In the genomic region with DNA sequence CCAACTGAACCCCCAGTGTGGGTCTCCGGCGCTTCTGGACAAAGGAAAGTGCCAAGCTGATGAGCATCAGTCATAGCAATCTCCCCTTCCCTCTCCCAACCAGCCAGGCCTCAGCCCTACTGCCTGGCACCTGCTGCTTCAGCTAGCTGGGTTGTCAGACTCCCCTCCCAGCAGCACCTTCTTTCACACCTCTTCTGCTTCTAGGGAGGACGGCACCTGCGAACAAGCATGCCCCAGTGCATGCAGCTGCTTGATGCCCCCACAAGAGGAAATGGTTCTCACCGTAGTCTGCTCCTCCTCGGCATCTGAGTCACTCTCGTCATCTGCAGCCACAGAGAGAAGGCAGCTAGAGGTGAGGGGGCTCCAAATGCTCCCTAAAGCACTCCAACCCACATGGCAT, we compare ENCODE assay signal across 17 cellular contexts. TPM values are rescaled to one million over a fixed set of nuclear protein-coding genes. Genes with fewer than 3 reads are reported as not detected.
DNase-seq lines count a peak whose midpoint lies in the region; ATAC-seq and TF ChIP-seq lines count a peak whose summit lies in the region.
"Had no signal": no experiment of that assay in that cellular context is flagged by ENCODE, and none has a peak within 500 bp of the region (broad histone marks: within the 10 kb centered on the region; RNA-seq: fewer than 3 reads in every experiment).

No MANE protein-coding gene starts in this region.

- whole genome bisulfite sequencing in endodermal cell (ENCODE audit: insufficient coverage in 1 of 2, insufficient read length in 1 of 2), 2 experiments = 94 to 97% methylated on average over 6 to 7 of the region's 7 CpGs

- peaks cover 67% of the 10 kb centered on the region for H3K36me3 ChIP-seq in CD8-positive, alpha-beta T cell (ENCODE audit: insufficient read depth, low read length)
- H3K36me3 ChIP-seq in OCI-LY7 (ENCODE audit: insufficient read depth, low read length) = peaks cover 89% of the 10 kb centered on the region
- H3K36me3 ChIP-seq in endodermal cell (ENCODE audit: control insufficient read depth, insufficient read depth, low read length) = peaks cover 92% of the 10 kb centered on the region

- H3K79me2 ChIP-seq in OCI-LY7 (ENCODE audit: insufficient read depth, low read depth, low read length) = no peaks in the 10 kb centered on the region

- DNase-seq in CD8-positive, alpha-beta T cell = no peak
- DNase-seq in OCI-LY7 (ENCODE audit: low spot score) = peak; percentile 45
- DNase-seq in chondrocyte (ENCODE audit: low spot score) = peak; percentile 52
- peak in 33 of 56 donors; percentile 3 to 76 (median 38) for DNase-seq in nucleus accumbens (lab: John Stamatoyannopoulos, UW)
- no peak for DNase-seq in endodermal cell
- no peak for DNase-seq in hepatic stellate cell (ENCODE audit: low spot score)
- DNase-seq in NCI-H1092 (lab: John Stamatoyannopoulos, UW) = no peak
- DNase-seq in cerebellum (ENCODE audit: low spot score) = no peak
- DNase-seq: 8988T; Calu3; CD4-positive, alpha-beta memory T cell; DMS79 treated with DMSO at 0.1 percent for 48 hours; GF-D8; H9 had no signal

- H2AFZ ChIP-seq in OCI-LY7 (ENCODE audit: low read length) = no peak overlapping the region

- no peaks in the 10 kb centered on the region for H4K20me1 ChIP-seq in OCI-LY7 (ENCODE audit: insufficient read depth, low read length)

- H3K4me1 Mint-ChIP-seq in CD8-positive, alpha-beta T cell (ENCODE audit: low read depth) = no peaks in the 10 kb centered on the region
- H3K4me1 Mint-ChIP-seq in chondrocyte (ENCODE audit: low read depth) = no peaks in the 10 kb centered on the region
- no peaks in the 10 kb centered on the region for H3K4me1 Mint-ChIP-seq in endodermal cell
- H3K4me1 Mint-ChIP-seq: CD14-positive monocyte; CD4-positive, alpha-beta memory T cell; H9 had no signal

- no peak overlapping the region for H3K4me3 ChIP-seq in CD8-positive, alpha-beta T cell (ENCODE audit: low read depth, low read length)
- no peak overlapping the region for H3K4me3 ChIP-seq in OCI-LY7 (ENCODE audit: low read depth, low read length, poor library complexity, severe bottlenecking)
- H3K4me3 ChIP-seq in endodermal cell (ENCODE audit: low read length) = no peak overlapping the region
- H3K4me3 ChIP-seq: BLaER1 had no signal

- POLR2A ChIA-PET in CD8-positive, alpha-beta T cell (lab: Charles Lee) = no interaction called here
- POLR2A ChIA-PET in OCI-LY7 (lab: Charles Lee) = no interaction called here

- no peak overlapping the region for H3K4me2 ChIP-seq in OCI-LY7 (ENCODE audit: low read length)
- H3K4me2 ChIP-seq: BLaER1 had no signal

- CTCF ChIA-PET in CD8-positive, alpha-beta T cell (lab: Charles Lee) = interaction anchor here (0.7 kb wide), 1 partner anchor 9 kb away, joined by 3 read pairs; no protein-coding TSS in a partner anchor
- CTCF ChIA-PET in OCI-LY7 (lab: Charles Lee; ENCODE audit: unreplicated experiment) = no interaction called here

- no peak overlapping the region for H3K27ac Mint-ChIP-seq in CD8-positive, alpha-beta T cell
- H3K27ac Mint-ChIP-seq in chondrocyte (ENCODE audit: unreplicated experiment) = no peak overlapping the region
- H3K27ac Mint-ChIP-seq in endodermal cell = no peak overlapping the region
- H3K27ac Mint-ChIP-seq: CD14-positive monocyte; CD4-positive, alpha-beta memory T cell; H9 had no signal

- intact Hi-C loops in CD8-positive, alpha-beta T cell (cut with DNase I, micrococcal nuclease) = no loop called here
- intact Hi-C loops in OCI-LY7 (cut with micrococcal nuclease; ENCODE audit: unreplicated experiment) = loop anchor here (10.0 kb wide), 1 partner anchor 223 kb away; a partner anchor contains a TSS

- H3K4me1 ChIP-seq in CD8-positive, alpha-beta T cell (ENCODE audit: insufficient read depth, low read length) = no peaks in the 10 kb centered on the region
- H3K4me1 ChIP-seq in OCI-LY7 (ENCODE audit: insufficient read depth, low read length, poor library complexity, severe bottlenecking) = peaks cover 3% of the 10 kb centered on the region
- no peaks in the 10 kb centered on the region for H3K4me1 ChIP-seq in endodermal cell (ENCODE audit: control insufficient read depth, insufficient read depth, low read length)
- H3K4me1 ChIP-seq: BLaER1 had no signal

- no peak overlapping the region for H3K9ac ChIP-seq in endodermal cell (ENCODE audit: extremely low read depth, low read length, poor library complexity, severe bottlenecking)
- H3K9ac ChIP-seq: BLaER1 had no signal

- H3K9me3 Mint-ChIP-seq in CD8-positive, alpha-beta T cell = no peaks in the 10 kb centered on the region
- H3K9me3 Mint-ChIP-seq in chondrocyte (ENCODE audit: low read depth) = no peaks in the 10 kb centered on the region
- H3K9me3 Mint-ChIP-seq in endodermal cell = no peaks in the 10 kb centered on the region
- H3K9me3 Mint-ChIP-seq: CD14-positive monocyte; CD4-positive, alpha-beta memory T cell; H9 had no signal

- no peaks in the 10 kb centered on the region for H3K9me3 ChIP-seq in CD8-positive, alpha-beta T cell (ENCODE audit: low read length)
- H3K9me3 ChIP-seq in OCI-LY7 (ENCODE audit: low read length) = peaks cover 2% of the 10 kb centered on the region; the same call in 1 of the 2 replicates
- peaks cover 12% of the 10 kb centered on the region for H3K9me3 ChIP-seq in endodermal cell (ENCODE audit: control insufficient read depth, low read length)
- H3K9me3 ChIP-seq: BLaER1 had no signal

- H3K27me3 Mint-ChIP-seq in CD8-positive, alpha-beta T cell (ENCODE audit: low read depth) = no peaks in the 10 kb centered on the region
- H3K27me3 Mint-ChIP-seq in chondrocyte (ENCODE audit: low read depth) (no peaks in the 10 kb centered on the region), endodermal cell (ENCODE audit: insufficient read depth) (no peaks in the 10 kb centered on the region)
- H3K27me3 Mint-ChIP-seq: CD4-positive, alpha-beta memory T cell had no signal

- no TSS peak for BruUV-seq in OCI-LY7 (replicated peaks; lab: Mats Ljungman, UMichigan)

- no peaks in the 10 kb centered on the region for H3K9me2 ChIP-seq in OCI-LY7 (ENCODE audit: insufficient read depth, low read length)

- peak; percentile 52 for ATAC-seq in CD8-positive, alpha-beta T cell
- ATAC-seq: HepG2 had no signal

- no peaks in the 10 kb centered on the region for H3K27me3 ChIP-seq in CD8-positive, alpha-beta T cell (ENCODE audit: insufficient read depth, low read length)
- H3K27me3 ChIP-seq in endodermal cell (ENCODE audit: control insufficient read depth, insufficient read depth, low read length, poor library complexity, severe bottlenecking) = no peaks in the 10 kb centered on the region
- H3K27me3 ChIP-seq: BLaER1 had no signal

- no peak overlapping the region for H3K27ac ChIP-seq in CD8-positive, alpha-beta T cell (ENCODE audit: low read depth, low read length)
- H3K27ac ChIP-seq in OCI-LY7 (ENCODE audit: low read depth, low read length, poor library complexity, severe bottlenecking) (no peak overlapping the region), endodermal cell (ENCODE audit: low read depth, low read length) (no peak overlapping the region)
- H3K27ac ChIP-seq: BLaER1 had no signal

- H3K36me3 Mint-ChIP-seq in CD8-positive, alpha-beta T cell = peaks cover 94% of the 10 kb centered on the region
- H3K36me3 Mint-ChIP-seq in chondrocyte (ENCODE audit: low read depth) = peaks cover 36% of the 10 kb centered on the region
- peaks cover 85% of the 10 kb centered on the region for H3K36me3 Mint-ChIP-seq in endodermal cell (ENCODE audit: low read depth)

- TF ChIP-seq CTCF in CD8-positive, alpha-beta T cell (IDR thresholded peaks at IDR 0.05) = no peak
- no peak for TF ChIP-seq CTCF in OCI-LY7 (conservative IDR thresholded peaks at IDR 0.05; ENCODE audit: low read length)
- no peak for TF ChIP-seq CTCF in chondrocyte (IDR thresholded peaks at IDR 0.05)
- TF ChIP-seq CTCF in endodermal cell (conservative IDR thresholded peaks at IDR 0.05) = no peak

- H3K4me3 Mint-ChIP-seq in CD8-positive, alpha-beta T cell = no peak overlapping the region
- H3K4me3 Mint-ChIP-seq in chondrocyte (ENCODE audit: unreplicated experiment) = no peak overlapping the region
- H3K4me3 Mint-ChIP-seq in endodermal cell = no peak overlapping the region
- H3K4me3 Mint-ChIP-seq: CD14-positive monocyte; CD4-positive, alpha-beta memory T cell; H9 had no signal

RNA-seq across cellular contexts. Expression of a gene that starts 25.4 kb away (rescaled TPM):
- 10 to 100 TPM; 33.5 to 35.0 TPM for total RNA-seq in CD8-positive, alpha-beta T cell
- total RNA-seq in OCI-LY7 (2014; rRNA removed; shearing (Covaris generic)) = 35.9 and 38.5 TPM in 2 replicates
- total RNA-seq in OCI-LY7 (2022) = 52.7 and 56.7 TPM in 2 replicates
- total RNA-seq in chondrocyte = 40.0 to 45.1 TPM (median 42.9 TPM) in 3 replicates
- 10 to 100 TPM; 61.1 to 89.7 TPM for total RNA-seq in endodermal cell
- polyA plus RNA-seq in endodermal cell (2013, experiment 1 of 2) = 34.9 TPM
- polyA plus RNA-seq in endodermal cell (2013, experiment 2 of 2) = 31.4 TPM
- 36.9 TPM for total RNA-seq in cerebellum

RNA-seq across cellular contexts. Expression of a gene that starts 48.1 kb away (rescaled TPM):
- total RNA-seq in CD8-positive, alpha-beta T cell = under 1 TPM; 0.28 to 0.33 TPM
- not detected in 2 replicates for total RNA-seq in OCI-LY7 (2014; rRNA removed; shearing (Covaris generic))
- total RNA-seq in OCI-LY7 (2022) = not detected in 2 replicates
- 2.8 to 3.5 TPM (median 2.9 TPM) in 3 replicates for total RNA-seq in chondrocyte
- total RNA-seq in endodermal cell = 1 to 10 TPM in 1 of 2 donors, under 1 TPM in 1; 0.92 to 1.7 TPM
- polyA plus RNA-seq in endodermal cell (2013, experiment 1 of 2) = 1.8 TPM
- 1.9 TPM for polyA plus RNA-seq in endodermal cell (2013, experiment 2 of 2)
- 0.73 TPM for total RNA-seq in cerebellum
- total RNA-seq: Calu3, HepG2 had no signal
- polyA plus RNA-seq: HepG2 had no signal

RNA-seq across cellular contexts. Expression of a gene that starts 52.8 kb away (rescaled TPM):
- total RNA-seq in CD8-positive, alpha-beta T cell = 10 to 100 TPM; 15.9 to 16.1 TPM
- total RNA-seq in OCI-LY7 (2014; rRNA removed; shearing (Covaris generic)) = 49.4 and 51.8 TPM in 2 replicates
- total RNA-seq in OCI-LY7 (2022) (61.1 and 61.9 TPM in 2 replicates), chondrocyte (33.4 to 40.8 TPM (median 35.3 TPM) in 3 replicates), endodermal cell (100 to 1,000 TPM; 155 to 229 TPM), cerebellum (59.4 TPM)
- 202 TPM for polyA plus RNA-seq in endodermal cell (2013, experiment 1 of 2)
- polyA plus RNA-seq in endodermal cell (2013, experiment 2 of 2) = 188 TPM

Comparison
In these comparisons a context has a peak if more than half of its experiments do, and no peak if none do; other contexts are left out.
1. DNase-seq: peak in OCI-LY7 (single experiment), chondrocyte (single experiment) and nucleus accumbens (33 of 56); none in CD8-positive, alpha-beta T cell (0 of 7), endodermal cell (single experiment), hepatic stellate cell (single experiment), NCI-H1092 (single experiment) and cerebellum (single experiment).